In genomic region chr5:56269216-56269927, GRCh38 we compare ENCODE assay signal across 8 cellular contexts. TPM values are rescaled to one million over a fixed set of nuclear protein-coding genes. Genes with fewer than 3 reads are reported as not detected.
DNase-seq lines count a peak whose midpoint lies in the region; ATAC-seq and TF ChIP-seq lines count a peak whose summit lies in the region.

No MANE protein-coding gene starts in this region.

- no peaks in the 10 kb centered on the region for H3K27me3 ChIP-seq in PC-3 (ENCODE audit: low read length)

- peak; percentile 43 for TF ChIP-seq CTCF in PC-3 (conservative IDR thresholded peaks at IDR 0.05; ENCODE audit: low read depth, low read length)

- ATAC-seq in HG02623 (IDR thresholded peaks at IDR 0.05; ENCODE audit: unreplicated experiment) = peak; percentile 41
- peak; percentile 39 for ATAC-seq in PC-3
- peak; percentile 66 for ATAC-seq in memory B cell (ENCODE audit: low read depth)
- ATAC-seq in GM21390 (IDR thresholded peaks at IDR 0.05; ENCODE audit: unreplicated experiment) = no peak

- H3K9ac ChIP-seq in PC-3 (ENCODE audit: low read length) = no peak overlapping the region

- intact Hi-C loops in PC-3 (cut with micrococcal nuclease) = no loop called here

- no peak overlapping the region for H3K4me3 ChIP-seq in PC-3 (ENCODE audit: low read length)

- POLR2A ChIA-PET in PC-3 (lab: Charles Lee; ENCODE audit: unreplicated experiment) = no interaction called here

- no peaks in the 10 kb centered on the region for H3K9me3 ChIP-seq in PC-3 (ENCODE audit: low read length)

- no peaks in the 10 kb centered on the region for H3K79me2 ChIP-seq in PC-3 (ENCODE audit: low read length)

- H3K36me3 Mint-ChIP-seq in memory B cell = no peaks in the 10 kb centered on the region

- H3K27ac Mint-ChIP-seq in memory B cell = peak overlapping the region; percentile 79

- H3K4me1 Mint-ChIP-seq in memory B cell = peaks cover 21% of the 10 kb centered on the region

- no peak overlapping the region for H2AFZ ChIP-seq in PC-3 (ENCODE audit: low read length)

- no TSS peak for BruUV-seq in PC-3 (replicated peaks; lab: Mats Ljungman, UMichigan)

- no peaks in the 10 kb centered on the region for H4K20me1 ChIP-seq in PC-3 (ENCODE audit: low read length)

- CTCF ChIA-PET in PC-3 (lab: Charles Lee) = interaction anchor here (0.7 kb wide), 1 partner anchor 333 kb away, joined by 4 read pairs; no protein-coding TSS in a partner anchor

- H3K9me2 ChIP-seq in PC-3 (replicated peaks; ENCODE audit: low read length) = no peaks in the 10 kb centered on the region

- H3K4me1 ChIP-seq in PC-3 (ENCODE audit: insufficient read depth, low read length) = peaks cover 4% of the 10 kb centered on the region; the same call in 1 of the 2 replicates

- H3K4me2 ChIP-seq in PC-3 (ENCODE audit: low read length) = no peak overlapping the region

- no peak overlapping the region for H3K27ac ChIP-seq in PC-3 (ENCODE audit: low read length)

- no peaks in the 10 kb centered on the region for H3K9me3 Mint-ChIP-seq in memory B cell

- peaks cover 2% of the 10 kb centered on the region for H3K27me3 Mint-ChIP-seq in memory B cell

- no peaks in the 10 kb centered on the region for H3K36me3 ChIP-seq in PC-3 (ENCODE audit: low read depth, low read length)

- H3F3A ChIP-seq in PC-3 (ENCODE audit: low read length, unreplicated experiment) = no peaks in the 10 kb centered on the region

- H3K4me3 Mint-ChIP-seq in memory B cell = no peak overlapping the region

- DNase-seq in DMS53 (lab: John Stamatoyannopoulos, UW) = peak; percentile 56
- no peak for DNase-seq in DMS53 treated with DMSO at 0.1 percent for 48 hours (lab: John Stamatoyannopoulos, UW; ENCODE audit: unreplicated experiment)
- peak; percentile 37 for DNase-seq in PC-3
- DNase-seq in cerebellar cortex (ENCODE audit: low spot score) = peak; percentile 25
- DNase-seq in memory B cell (ENCODE audit: low spot score in 2 of 2) = peak in 1 of 2 donors; percentile 34
- no peak for DNase-seq in activated CD8-positive, alpha-beta memory T cell treated with anti-CD3 and anti-CD28 coated beads for 24 hours

RNA-seq across cellular contexts. Expression of gene ANKRD55, which starts 36.2 kb away (rescaled TPM):
- not detected in 2 replicates for total RNA-seq in PC-3 (2014; rRNA removed)

Comparison
In these comparisons a context has a peak if more than half of its experiments do, and no peak if none do; other contexts are left out.
1. DNase-seq: peak in DMS53 (single experiment), PC-3 (single experiment) and cerebellar cortex (single experiment); none in DMS53 treated with DMSO at 0.1 percent for 48 hours (single experiment) and activated CD8-positive, alpha-beta memory T cell treated with anti-CD3 and anti-CD28 coated beads for 24 hours (single experiment).